ENCODE assay signal across 21 cellular contexts in the genomic region with DNA sequence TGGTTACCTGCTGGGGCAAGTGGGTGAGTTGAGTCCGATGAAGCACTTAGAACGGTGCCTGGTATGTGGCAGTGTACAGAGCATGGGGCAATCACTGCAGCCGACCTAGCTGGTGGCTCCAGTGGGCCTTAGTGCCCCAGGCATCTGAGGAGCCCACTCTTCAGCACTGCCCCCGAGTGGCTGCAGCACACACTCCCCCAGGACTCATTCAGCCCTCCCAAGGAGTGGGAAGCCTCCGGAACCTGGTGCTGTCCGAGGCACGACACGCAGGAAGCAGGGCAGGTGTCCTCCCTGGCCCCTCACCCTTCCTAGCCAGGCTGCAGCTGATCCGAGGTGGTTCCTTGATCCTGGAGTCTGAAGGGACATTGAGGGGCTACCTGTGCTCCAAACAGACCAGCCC. TPM values are rescaled to one million over a fixed set of nuclear protein-coding genes. Genes with fewer than 3 reads are reported as not detected.
DNase-seq lines count a peak whose midpoint lies in the region; ATAC-seq, FAIRE-seq and TF ChIP-seq lines count a peak whose summit lies in the region.
"Had no signal": no experiment of that assay in that cellular context is flagged by ENCODE, and none has a peak within 500 bp of the region (broad histone marks: within the 10 kb centered on the region; RNA-seq: fewer than 3 reads in every experiment).

No MANE protein-coding gene starts in this region.

- no peaks in the 10 kb centered on the region for H3K27me3 Mint-ChIP-seq in activated T-helper 1 cell treated with anti-CD3 and anti-CD28 coated beads, Interleukin-12 subunit alpha, Interleukin-12 subunit beta, Interleukin-2, Interleukin-4 antibody, amounts not matched to agents 30 ng/mL and 10 ng/mL and 1 ng/mL, durations not matched to agents 14 hours and 24 hours and 36 hours (ENCODE audit: insufficient read depth)

- no peaks in the 10 kb centered on the region; the same call in 1 of the 2 replicates for H4K20me1 ChIP-seq in K562 (replicated peaks; ENCODE audit: control insufficient read depth, insufficient read depth, low read length)
- H4K20me1 ChIP-seq: BLaER1 had no signal

- H3K36me3 Mint-ChIP-seq in activated T-helper 1 cell treated with anti-CD3 and anti-CD28 coated beads, Interleukin-12 subunit alpha, Interleukin-12 subunit beta, Interleukin-2, Interleukin-4 antibody, amounts not matched to agents 30 ng/mL and 10 ng/mL and 1 ng/mL, durations not matched to agents 14 hours and 24 hours and 36 hours (ENCODE audit: low read depth), result no peaks in the 10 kb centered on the region
- H3K36me3 Mint-ChIP-seq: CD14-positive monocyte; CD4-positive, alpha-beta memory T cell had no signal

- H3K27me3 ChIP-seq in left ventricle myocardium inferior (ENCODE audit: low read depth), result no peaks in the 10 kb centered on the region
- H3K27me3 ChIP-seq in K562 (ENCODE audit: control insufficient read depth in 2 of 2, insufficient read depth in 2 of 2, low read length in 2 of 2), result peaks cover 17 to 49% of the 10 kb centered on the region in 2 experiments; a peak in 4 of 5 replicates
- no peaks in the 10 kb centered on the region for H3K27me3 ChIP-seq in lower lobe of right lung (ENCODE audit: low read depth)
- H3K27me3 ChIP-seq in upper lobe of right lung, result no peaks in the 10 kb centered on the region
- H3K27me3 ChIP-seq: BLaER1 had no signal

- FAIRE-seq in K562 (lab: Jason Lieb, UNC), result no peak
- FAIRE-seq: GM12892, GM18507, H54 had no signal

- H3K4me2 ChIP-seq in K562 (ENCODE audit: insufficient read depth, low read length), result no peak overlapping the region
- H3K4me2 ChIP-seq: BLaER1, GM23338 had no signal

- no peak for TF ChIP-seq POLR2A in K562 (conservative IDR thresholded peaks at IDR 0.05)

- H3K4me1 Mint-ChIP-seq in activated T-helper 1 cell treated with anti-CD3 and anti-CD28 coated beads, Interleukin-12 subunit alpha, Interleukin-12 subunit beta, Interleukin-2, Interleukin-4 antibody, amounts not matched to agents 30 ng/mL and 10 ng/mL and 1 ng/mL, durations not matched to agents 14 hours and 24 hours and 36 hours (ENCODE audit: low read depth), result no peaks in the 10 kb centered on the region
- H3K4me1 Mint-ChIP-seq: CD14-positive monocyte; CD4-positive, alpha-beta memory T cell; GM23338 had no signal

- ATAC-seq in Right ventricle myocardium superior (ENCODE audit: poor library complexity) (no peak), K562 (no peak), lower lobe of right lung (no peak), upper lobe of right lung (no peak), HG03378 (IDR thresholded peaks at IDR 0.05; ENCODE audit: unreplicated experiment) (no peak)
- ATAC-seq: GM23338, HCT116 had no signal

- H3K27ac ChIP-seq in left ventricle myocardium inferior (replicated peaks) (no peak overlapping the region), K562 (ENCODE audit: extremely low read depth, low read depth, low read length) (no peak overlapping the region), lower lobe of right lung (no peak overlapping the region), upper lobe of right lung (no peak overlapping the region)
- H3K27ac ChIP-seq: BLaER1 had no signal

- no peaks in the 10 kb centered on the region for H3K79me2 ChIP-seq in K562 (ENCODE audit: control insufficient read depth, insufficient read depth, low read length)

- DNase-seq in Right ventricle myocardium superior (peak; percentile 20), left ventricle myocardium inferior (no peak), K562 (ENCODE audit: extremely low read depth in 1 of 4, low spot score in 3 of 4) (no peak), lower lobe of right lung (peak; percentile 15), upper lobe of right lung (peak; percentile 41), activated gamma-delta T cell (lab: John Stamatoyannopoulos, UW) (no peak)
- DNase-seq in activated T-helper 1 cell treated with anti-CD3 and anti-CD28 coated beads, Interleukin-12 subunit alpha, Interleukin-12 subunit beta, Interleukin-2, Interleukin-4 antibody, amounts not matched to agents 30 ng/mL and 10 ng/mL and 1 ng/mL, durations not matched to agents 14 hours and 24 hours and 36 hours (ENCODE audit: low spot score), result no peak
- DNase-seq: 8988T; CD4-positive, alpha-beta memory T cell; DMS153; DMS79; GDM1 had no signal

- no peak overlapping the region for H2AFZ ChIP-seq in K562 (ENCODE audit: low read depth, low read length)
- H2AFZ ChIP-seq: GM23338 had no signal

- H3K36me3 ChIP-seq in left ventricle myocardium inferior, result no peaks in the 10 kb centered on the region
- no peaks in the 10 kb centered on the region for H3K36me3 ChIP-seq in K562 (ENCODE audit: control insufficient read depth, insufficient read depth, low read length)
- no peaks in the 10 kb centered on the region for H3K36me3 ChIP-seq in lower lobe of right lung
- no peaks in the 10 kb centered on the region for H3K36me3 ChIP-seq in upper lobe of right lung

- no TSS peak for BruUV-seq in K562 (replicated peaks; lab: Mats Ljungman, UMichigan)

- no peak for TF ChIP-seq EP300 in K562 (IDR thresholded peaks at IDR 0.05; ENCODE audit: low read length)

- H3K9ac ChIP-seq in K562 (ENCODE audit: insufficient read depth in 1 of 2, low read depth in 2 of 2, low read length in 2 of 2), result no peak overlapping the region
- H3K9ac ChIP-seq: BLaER1 had no signal

- H3K9me3 Mint-ChIP-seq in activated T-helper 1 cell treated with anti-CD3 and anti-CD28 coated beads, Interleukin-12 subunit alpha, Interleukin-12 subunit beta, Interleukin-2, Interleukin-4 antibody, amounts not matched to agents 30 ng/mL and 10 ng/mL and 1 ng/mL, durations not matched to agents 14 hours and 24 hours and 36 hours, result peaks cover 16% of the 10 kb centered on the region

- H3K9me3 ChIP-seq in left ventricle myocardium inferior (replicated peaks), result peaks cover 15% of the 10 kb centered on the region
- peaks cover 7% of the 10 kb centered on the region for H3K9me3 ChIP-seq in K562 (replicated peaks; ENCODE audit: control insufficient read depth, insufficient read depth, low read depth, low read length)
- peaks cover 6% of the 10 kb centered on the region for H3K9me3 ChIP-seq in lower lobe of right lung
- H3K9me3 ChIP-seq in upper lobe of right lung, result no peaks in the 10 kb centered on the region

- H3K27ac Mint-ChIP-seq in activated T-helper 1 cell treated with anti-CD3 and anti-CD28 coated beads, Interleukin-12 subunit alpha, Interleukin-12 subunit beta, Interleukin-2, Interleukin-4 antibody, amounts not matched to agents 30 ng/mL and 10 ng/mL and 1 ng/mL, durations not matched to agents 14 hours and 24 hours and 36 hours, result no peak overlapping the region
- H3K27ac Mint-ChIP-seq: CD14-positive monocyte; CD4-positive, alpha-beta memory T cell; GM23338 had no signal

- CTCF ChIA-PET in K562 (lab: Yijun Ruan, JAX; ENCODE audit: low intra/inter-chr PET ratio), result no interaction called here

- no peak for TF ChIP-seq RAD21 in K562 (CRISPR knock-in tag; conservative IDR thresholded peaks at IDR 0.05 in 1 of 2, IDR thresholded peaks at IDR 0.05 in 1 of 2)

- POLR2A ChIA-PET in K562 (lab: Yijun Ruan, JAX), result interaction anchor here (0.6 to 0.7 kb wide), 2 partner anchors 9 to 322 kb away, joined by 4 read pairs; no protein-coding TSS in a partner anchor

- TF ChIP-seq CTCF in left ventricle myocardium inferior (IDR thresholded peaks at IDR 0.05; ENCODE audit: borderline replicate concordance), result no peak
- TF ChIP-seq CTCF in K562 (IDR thresholded peaks at IDR 0.05 in 2 of 3, conservative IDR thresholded peaks at IDR 0.05 in 1 of 3; ENCODE audit: insufficient read depth in 2 of 3, low read depth in 1 of 3, low read length in 3 of 3), result 0 out of 6 replicates have a peak, but pooled peaks of 1 of the 3 experiments have one; percentile 9
- no peak for TF ChIP-seq CTCF in lower lobe of right lung (IDR thresholded peaks at IDR 0.05)
- no peak for TF ChIP-seq CTCF in upper lobe of right lung (IDR thresholded peaks at IDR 0.05)

- no peak overlapping the region for H3K4me3 ChIP-seq in left ventricle myocardium inferior
- H3K4me3 ChIP-seq in K562, result no peak overlapping the region
- H3K4me3 ChIP-seq in lower lobe of right lung, result no peak overlapping the region
- no peak overlapping the region for H3K4me3 ChIP-seq in upper lobe of right lung
- H3K4me3 ChIP-seq: BLaER1, GM23338 had no signal

- 1% methylated on average over 9 of the region's 9 CpGs for WGBS in K562 (ENCODE audit: insufficient coverage, low coverage, missing lambda C conversion rate)

- no peaks in the 10 kb centered on the region for H3K9me1 ChIP-seq in K562 (ENCODE audit: control insufficient read depth, insufficient read depth, low read length)

- H3K4me3 Mint-ChIP-seq in activated T-helper 1 cell treated with anti-CD3 and anti-CD28 coated beads, Interleukin-12 subunit alpha, Interleukin-12 subunit beta, Interleukin-2, Interleukin-4 antibody, amounts not matched to agents 30 ng/mL and 10 ng/mL and 1 ng/mL, durations not matched to agents 14 hours and 24 hours and 36 hours, result no peak overlapping the region
- H3K4me3 Mint-ChIP-seq: CD14-positive monocyte; CD4-positive, alpha-beta memory T cell; GM23338 had no signal

- in situ Hi-C loops in K562 (cut with MboI), result loop anchor here (25.0 kb wide), 1 partner anchor 191 kb away; no protein-coding TSS in a partner anchor

- intact Hi-C loops in Right ventricle myocardium superior (cut with DNase I), result no loop called here
- intact Hi-C loops in left ventricle myocardium inferior (cut with micrococcal nuclease), result no loop called here
- intact Hi-C loops in K562 (cut with micrococcal nuclease), result no loop called here
- intact Hi-C loops in lower lobe of right lung (cut with DNase I), result no loop called here
- intact Hi-C loops in upper lobe of right lung (cut with DNase I), result no loop called here
- intact Hi-C loops in activated T-helper 1 cell treated with anti-CD3 and anti-CD28 coated beads, Interleukin-12 subunit alpha, Interleukin-12 subunit beta, Interleukin-2, Interleukin-4 antibody, amounts not matched to agents 30 ng/mL and 10 ng/mL and 1 ng/mL, durations not matched to agents 14 hours and 24 hours and 36 hours (cut with micrococcal nuclease), result no loop called here

- H3K4me1 ChIP-seq in left ventricle myocardium inferior (no peaks in the 10 kb centered on the region), K562 (replicated peaks in 1 of 2; ENCODE audit: control insufficient read depth in 2 of 2, insufficient read depth in 2 of 2, low read length in 2 of 2) (peaks cover 0 to 20% of the 10 kb centered on the region in 2 experiments; a peak in 1 of 5 replicates), lower lobe of right lung (no peaks in the 10 kb centered on the region), upper lobe of right lung (no peaks in the 10 kb centered on the region)

RNA-seq across cellular contexts. Expression of a gene that starts 42.4 kb away (rescaled TPM):
- total RNA-seq in Right ventricle myocardium superior (11.9 TPM), left ventricle myocardium inferior (13.3 TPM), K562 (2014; rRNA removed) (not detected in 2 replicates), K562 (2014; rRNA removed; fragmentation: Illumina TruSeq; extraction: Trizol) (not detected in 2 replicates), K562 (2015; rRNA removed; fragmentation: Illumina TruSeq; extraction: Trizol) (not detected in 2 replicates), K562 (2021) (not detected in 2 replicates), lower lobe of right lung (33.9 TPM), upper lobe of right lung (60.9 TPM)
- total RNA-seq in K562 (2011; cell fraction: chromatin; rRNA removed; ENCODE audit: low replicate concordance), result 0.09 and 0.23 TPM in 2 replicates
- 0.17 TPM in 1 of 2 replicates, not detected in the other for total RNA-seq in K562 (2011; cell fraction: nucleolus; rRNA removed)
- total RNA-seq in K562 (2011; cell fraction: nucleoplasm; rRNA removed), result not detected in 2 replicates
- polyA plus RNA-seq in K562 (2011; rRNA removed) (0.11 TPM in 1 of 2 replicates, not detected in the other), K562 (2014; fragmentation: Illumina TruSeq; extraction: Trizol) (not detected in 2 replicates), K562 (2014; fragmentation: Nextera tagmentation; extraction: Ambion mirVana) (not detected), K562 (2014; rRNA removed) (0.07 TPM in 1 of 2 replicates, not detected in the other)
- polyA plus RNA-seq in K562 (2011; cell fraction: cytosol; rRNA removed), result 0.03 TPM in 1 of 2 replicates, not detected in the other
- polyA plus RNA-seq in K562 (2011; cell fraction: nucleus; rRNA removed), result 0.26 TPM in 1 of 2 replicates, not detected in the other
- polyA plus RNA-seq in K562 (2012), result 0.01 TPM in 1 of 2 replicates, not detected in the other
- not detected in 2 replicates for polyA minus RNA-seq in K562 (2011; rRNA and poly(A)+ RNA removed)
- not detected in 2 replicates for polyA minus RNA-seq in K562 (2011; cell fraction: cytosol; rRNA and poly(A)+ RNA removed)
- polyA minus RNA-seq in K562 (2011; cell fraction: nucleus; rRNA and poly(A)+ RNA removed), result 0.40 TPM in 1 of 2 replicates, not detected in the other
- 1.0 and 1.2 TPM in 2 replicates for total RNA-seq in activated T-helper 1 cell treated with anti-CD3 and anti-CD28 coated beads, Interleukin-12 subunit alpha, Interleukin-12 subunit beta, Interleukin-2, Interleukin-4 antibody, amounts not matched to agents 30 ng/mL and 10 ng/mL and 1 ng/mL, durations not matched to agents 14 hours and 24 hours and 36 hours
- polyA plus RNA-seq: AG04450, CD14-positive monocyte had no signal

Comparison
In these comparisons a context has a peak if more than half of its experiments do, and no peak if none do; other contexts are left out.
1. DNase-seq: peak in Right ventricle myocardium superior (single experiment), lower lobe of right lung (single experiment) and upper lobe of right lung (single experiment); none in left ventricle myocardium inferior (single experiment), K562 (0 of 4), activated T-helper 1 cell treated with anti-CD3 and anti-CD28 coated beads, Interleukin-12 subunit alpha, Interleukin-12 subunit beta, Interleukin-2, Interleukin-4 antibody, amounts not matched to agents 30 ng/mL and 10 ng/mL and 1 ng/mL, durations not matched to agents 14 hours and 24 hours and 36 hours (single experiment) and activated gamma-delta T cell (single experiment).